Comparison of ENCODE assay signal across 8 cellular contexts in the genomic region with DNA sequence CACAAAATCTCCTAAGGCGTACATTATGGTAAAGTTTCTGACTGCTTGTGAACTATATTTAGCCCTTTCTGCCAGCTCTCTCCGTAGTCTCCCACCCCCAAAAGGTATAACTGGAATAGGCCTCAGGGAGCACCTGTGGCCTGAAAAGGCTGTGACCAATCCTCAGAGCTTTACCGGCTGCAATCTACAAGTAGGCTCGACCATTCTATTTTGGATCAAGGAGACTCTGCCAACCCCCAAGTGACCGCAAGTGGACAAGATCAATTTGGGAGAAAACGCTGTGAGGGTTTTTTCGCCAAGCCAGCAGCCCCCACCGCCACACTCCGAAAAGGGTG. TPM values are rescaled to one million over a fixed set of nuclear protein-coding genes. Genes with fewer than 3 reads are reported as not detected.
DNase-seq lines count a peak whose midpoint lies in the region; ATAC-seq, FAIRE-seq and TF ChIP-seq lines count a peak whose summit lies in the region.

No MANE protein-coding gene starts in this region.

- CTCF ChIA-PET in Calu3 (lab: Charles Lee) (interaction anchor here (0.6 to 1.3 kb wide), 2 partner anchors 19 to 136 kb away, joined by 5 to 10 read pairs; no protein-coding TSS in a partner anchor), H1 (lab: Charles Lee; ENCODE audit: partially characterized antibody) (interaction anchor here (1.1 to 1.4 kb wide), 2 partner anchors 16 to 69 kb away, joined by 3 read pairs; no protein-coding TSS in a partner anchor)

- H4K5ac ChIP-seq in H1 (ENCODE audit: insufficient read length, low read depth, low read length), result no peak overlapping the region

- H3K4me1 Mint-ChIP-seq in Calu3 (ENCODE audit: low read depth, unreplicated experiment) (peaks cover 55% of the 10 kb centered on the region), nephron (peaks cover 45% of the 10 kb centered on the region)

- POLR2A ChIA-PET in H1 (lab: Charles Lee; ENCODE audit: partially characterized antibody), result interaction anchor here (0.7 to 1.8 kb wide), 4 partner anchors 15 to 112 kb away, joined by 3 to 6 read pairs (median 4); a partner anchor contains a TSS

- H3K27me3 ChIP-seq in NT2/D1 (ENCODE audit: insufficient read depth, insufficient read length), result peaks cover 11% of the 10 kb centered on the region
- no peaks in the 10 kb centered on the region; a peak in 1 of 7 replicates for H3K27me3 ChIP-seq in H1 (replicated peaks in 1 of 4; ENCODE audit: control insufficient read depth in 3 of 4, extremely low read depth in 1 of 4, insufficient read depth in 3 of 4, low read length in 3 of 4)

- H2BK120ac ChIP-seq in H1 (replicated peaks; ENCODE audit: low read depth, low read length), result no peak overlapping the region

- H3K14ac ChIP-seq in H1 (ENCODE audit: insufficient read length), result no peak overlapping the region

- H3K18ac ChIP-seq in H1 (ENCODE audit: extremely low read depth, low read length), result no peak overlapping the region; the same call in none of the 2 replicates

- peaks cover 10% of the 10 kb centered on the region for H3K23me2 ChIP-seq in H1 (ENCODE audit: low read depth, low read length)

- no peak overlapping the region for H3K4ac ChIP-seq in H1 (replicated peaks; ENCODE audit: insufficient read length, low read depth, low read length)

- no peak for TF ChIP-seq CTCF in Calu3 (IDR thresholded peaks at IDR 0.05; ENCODE audit: unreplicated experiment)
- TF ChIP-seq CTCF in H1 (IDR thresholded peaks at IDR 0.05; ENCODE audit: control extremely low read depth in 1 of 3, insufficient read depth in 1 of 3, low read depth in 1 of 3, low read length in 3 of 3), result no peak
- TF ChIP-seq CTCF in nephron (IDR thresholded peaks at IDR 0.05; ENCODE audit: unreplicated experiment in 3 of 3), result no peak

- no peaks in the 10 kb centered on the region for H3K9me3 ChIP-seq in NT2/D1 (ENCODE audit: insufficient read depth, low read length)
- H3K9me3 ChIP-seq in H1 (ENCODE audit: insufficient read depth in 2 of 2, low read depth in 1 of 2, low read length in 1 of 2), result no peaks in the 10 kb centered on the region

- no peak overlapping the region for H2BK15ac ChIP-seq in H1 (ENCODE audit: low read length)

- H3K9me3 Mint-ChIP-seq in Calu3 (ENCODE audit: low read depth, unreplicated experiment) (no peaks in the 10 kb centered on the region), nephron (no peaks in the 10 kb centered on the region)

- intact Hi-C loops in Calu3 (cut with micrococcal nuclease; ENCODE audit: unreplicated experiment), result no loop called here

- no peak overlapping the region for H2BK5ac ChIP-seq in H1 (ENCODE audit: low read depth, low read length)

- H3K4me2 ChIP-seq in H1 (ENCODE audit: insufficient read depth in 1 of 2, low read depth in 2 of 2, low read length in 2 of 2), result peak overlapping the region; percentile 87 to 99

- H4K20me1 ChIP-seq in H1 (replicated peaks in 1 of 2; ENCODE audit: control insufficient read depth in 1 of 2, insufficient read depth in 2 of 2, low read length in 2 of 2), result peaks cover 7 to 23% of the 10 kb centered on the region in 2 experiments

- peak overlapping the region; percentile 39 for H3K56ac ChIP-seq in H1 (replicated peaks; ENCODE audit: insufficient read length, low read depth, low read length)

- H2AK5ac ChIP-seq in H1 (ENCODE audit: low read depth, low read length), result no peak overlapping the region

- H3K4me3 Mint-ChIP-seq in Calu3 (ENCODE audit: low read depth, unreplicated experiment) (peak overlapping the region; percentile 98), nephron (peak overlapping the region; percentile 88 to 94 (median 92))

- WGBS in H1 (ENCODE audit: extremely low coverage in 1 of 2, insufficient coverage in 1 of 2, insufficient read length in 1 of 2, insufficient replicate concordance in 2 of 2, low coverage in 1 of 2, low lambda C conversion rate in 2 of 2, missing lambda C conversion rate in 1 of 2), 2 experiments, result 12% methylated on average over 9 of the region's 9 CpGs; no CpG with 5 or more reads in 1 of the 2 experiments

- peak overlapping the region; percentile 94 for H3K9ac ChIP-seq in NT2/D1 (ENCODE audit: insufficient read length, low read depth)
- peak overlapping the region; percentile 55 to 71 (median 64); a peak in 6 of 7 replicates for H3K9ac ChIP-seq in H1 (replicated peaks in 1 of 4; ENCODE audit: extremely low read depth in 1 of 4, low read depth in 3 of 4, low read length in 3 of 4)

- no peak overlapping the region for H2BK12ac ChIP-seq in H1 (ENCODE audit: low read depth, low read length)

- no peak for TF ChIP-seq EP300 in H1 (IDR thresholded peaks at IDR 0.05; ENCODE audit: borderline replicate concordance in 1 of 2, low read depth in 2 of 2, low read length in 2 of 2)

- H3K79me2 ChIP-seq in H1 (ENCODE audit: control insufficient read depth in 1 of 2, insufficient read depth in 2 of 2, low read length in 2 of 2), result peaks cover 14 to 55% of the 10 kb centered on the region in 2 experiments

- no peak overlapping the region for H4K8ac ChIP-seq in H1 (ENCODE audit: extremely low read depth, insufficient read depth, low read length)

- H4K91ac ChIP-seq in H1 (replicated peaks; ENCODE audit: insufficient read length, low read length), result no peak overlapping the region

- H3K27me3 Mint-ChIP-seq in Calu3 (ENCODE audit: unreplicated experiment), result no peaks in the 10 kb centered on the region
- H3K27me3 Mint-ChIP-seq in nephron (ENCODE audit: low read depth), result no peaks in the 10 kb centered on the region

- no peak for DNase-seq in Calu3
- no peak for DNase-seq in NT2/D1 (ENCODE audit: low read depth, low spot score)
- DNase-seq in H1 (ENCODE audit: low read depth in 1 of 2, low spot score in 2 of 2), result no peak
- DNase-seq in OCI-M2 (lab: John Stamatoyannopoulos, UW; ENCODE audit: unreplicated experiment), result no peak
- DNase-seq in HK-2 (ENCODE audit: unreplicated experiment), result no peak

- H3K4me1 ChIP-seq in NT2/D1 (ENCODE audit: insufficient read depth, insufficient read length) (peaks cover 2% of the 10 kb centered on the region), H1 (replicated peaks in 1 of 4; ENCODE audit: control insufficient read depth in 3 of 4, insufficient read depth in 4 of 4, low read length in 3 of 4) (peaks cover 0 to 12% (median 7%) of the 10 kb centered on the region in 4 experiments; a peak in 5 of 7 replicates)

- TF ChIP-seq RAD21 in H1 (IDR thresholded peaks at IDR 0.05 in 1 of 2, conservative IDR thresholded peaks at IDR 0.05 in 1 of 2; ENCODE audit: low read depth in 2 of 2, low read length in 2 of 2), result no peak

- H3K79me1 ChIP-seq in H1 (ENCODE audit: low read depth, low read length), result peaks cover 10% of the 10 kb centered on the region

- peaks cover 59% of the 10 kb centered on the region for H3K36me3 Mint-ChIP-seq in Calu3 (ENCODE audit: insufficient read depth, unreplicated experiment)
- peaks cover 5% of the 10 kb centered on the region for H3K36me3 Mint-ChIP-seq in nephron (ENCODE audit: low read depth)

- H2BK20ac ChIP-seq in H1 (ENCODE audit: low read length), result no peak overlapping the region

- TF ChIP-seq POLR2A in H1 (IDR thresholded peaks at IDR 0.05; ENCODE audit: control extremely low read depth in 1 of 2, low read depth in 2 of 2, low read length in 2 of 2), result no peak

- no peak for FAIRE-seq in H1 (lab: Jason Lieb, UNC)

- H2AFZ ChIP-seq in H1 (ENCODE audit: low read length), result no peak overlapping the region

- H3K36me3 ChIP-seq in NT2/D1 (ENCODE audit: insufficient read depth, insufficient read length, low read length) (no peaks in the 10 kb centered on the region), H1 (ENCODE audit: control insufficient read depth in 2 of 4, insufficient read depth in 4 of 4, low read length in 3 of 4) (no peaks in the 10 kb centered on the region)

- H3K27ac ChIP-seq in H1 (ENCODE audit: low read depth, low read length), result no peak overlapping the region

- no TSS peak for BruUV-seq in Calu3 (replicated peaks; lab: Mats Ljungman, UMichigan)

- H3K4me3 ChIP-seq in NT2/D1 (ENCODE audit: insufficient read length, low read depth) (peak overlapping the region; percentile 92), H1 (ENCODE audit: extremely low read depth in 1 of 4, insufficient read depth in 2 of 4, low read depth in 3 of 4, low read length in 4 of 4) (peak overlapping the region; percentile 71 to 95 (median 84))

- H3K23ac ChIP-seq in H1 (ENCODE audit: insufficient read length), result no peak overlapping the region

- no peak for ATAC-seq in GM21576 (IDR thresholded peaks at IDR 0.05; ENCODE audit: unreplicated experiment)
- no peak for ATAC-seq in HG03196 (IDR thresholded peaks at IDR 0.05; ENCODE audit: unreplicated experiment)

- H3K27ac Mint-ChIP-seq in Calu3 (ENCODE audit: unreplicated experiment) (peak overlapping the region; percentile 67), nephron (peak overlapping the region; percentile 45 to 87 (median 72))

TF ChIP-seq in H1, 55 proteins besides CTCF, POLR2A, EP300 and RAD21 (continues in another document):
- TF ChIP-seq JUN (IDR thresholded peaks at IDR 0.05; ENCODE audit: low read depth, low read length), result no peak
- no peak for TF ChIP-seq NRF1 (IDR thresholded peaks at IDR 0.05; ENCODE audit: low read depth, low read length)
- TF ChIP-seq SP1 (IDR thresholded peaks at IDR 0.05; ENCODE audit: low read depth, low read length), result no peak

RNA-seq across cellular contexts. Expression of a gene that starts 1.2 kb away (rescaled TPM):
- total RNA-seq in Calu3 (2022), result 26.0 and 27.8 TPM in 2 replicates
- 15.9 and 16.0 TPM in 2 replicates for total RNA-seq in H1 (2021; fragmentation: NEBNext Ultra II Directional; extraction: Animal tissue kit (Norgen Biotek cat#: 25700))
- 5.2 and 8.1 TPM in 2 replicates for polyA plus RNA-seq in H1 (2011; rRNA removed)
- polyA plus RNA-seq in H1 (2011; cell fraction: cytosol; rRNA removed), result 8.3 TPM
- 5.4 TPM for polyA plus RNA-seq in H1 (2011; cell fraction: nucleus; rRNA removed)
- polyA plus RNA-seq in H1 (2012, experiment 1 of 2), result 6.5 to 9.8 TPM (median 8.0 TPM) in 4 replicates
- polyA plus RNA-seq in H1 (2012, experiment 2 of 2), result 0.94 TPM
- 9.6 TPM for polyA plus RNA-seq in H1 (2013, experiment 1 of 2)
- 9.2 TPM for polyA plus RNA-seq in H1 (2013, experiment 2 of 2)
- 20.4 and 22.1 TPM in 2 replicates for polyA minus RNA-seq in H1 (2011; rRNA and poly(A)+ RNA removed)
- polyA minus RNA-seq in H1 (2011; cell fraction: cytosol; rRNA and poly(A)+ RNA removed), result 8.7 TPM
- polyA minus RNA-seq in H1 (2011; cell fraction: nucleus; rRNA and poly(A)+ RNA removed), result 13.1 TPM

RNA-seq across cellular contexts. Expression of a gene that starts 32.0 kb away (rescaled TPM):
- 41.0 and 41.8 TPM in 2 replicates for total RNA-seq in Calu3 (2022)
- total RNA-seq in H1 (2021; fragmentation: NEBNext Ultra II Directional; extraction: Animal tissue kit (Norgen Biotek cat#: 25700)), result 11.1 and 16.4 TPM in 2 replicates
- 14.7 and 20.8 TPM in 2 replicates for polyA plus RNA-seq in H1 (2011; rRNA removed)
- polyA plus RNA-seq in H1 (2011; cell fraction: cytosol; rRNA removed), result 13.1 TPM
- polyA plus RNA-seq in H1 (2011; cell fraction: nucleus; rRNA removed), result 37.2 TPM
- 11.8 to 16.3 TPM (median 13.5 TPM) in 4 replicates for polyA plus RNA-seq in H1 (2012, experiment 1 of 2)
- 6.8 TPM for polyA plus RNA-seq in H1 (2012, experiment 2 of 2)
- polyA plus RNA-seq in H1 (2013, experiment 1 of 2), result 25.7 TPM
- 27.6 TPM for polyA plus RNA-seq in H1 (2013, experiment 2 of 2)
- 14.4 and 21.8 TPM in 2 replicates for polyA minus RNA-seq in H1 (2011; rRNA and poly(A)+ RNA removed)
- 8.5 TPM for polyA minus RNA-seq in H1 (2011; cell fraction: cytosol; rRNA and poly(A)+ RNA removed)
- polyA minus RNA-seq in H1 (2011; cell fraction: nucleus; rRNA and poly(A)+ RNA removed), result 29.4 TPM
